In the genomic region with DNA sequence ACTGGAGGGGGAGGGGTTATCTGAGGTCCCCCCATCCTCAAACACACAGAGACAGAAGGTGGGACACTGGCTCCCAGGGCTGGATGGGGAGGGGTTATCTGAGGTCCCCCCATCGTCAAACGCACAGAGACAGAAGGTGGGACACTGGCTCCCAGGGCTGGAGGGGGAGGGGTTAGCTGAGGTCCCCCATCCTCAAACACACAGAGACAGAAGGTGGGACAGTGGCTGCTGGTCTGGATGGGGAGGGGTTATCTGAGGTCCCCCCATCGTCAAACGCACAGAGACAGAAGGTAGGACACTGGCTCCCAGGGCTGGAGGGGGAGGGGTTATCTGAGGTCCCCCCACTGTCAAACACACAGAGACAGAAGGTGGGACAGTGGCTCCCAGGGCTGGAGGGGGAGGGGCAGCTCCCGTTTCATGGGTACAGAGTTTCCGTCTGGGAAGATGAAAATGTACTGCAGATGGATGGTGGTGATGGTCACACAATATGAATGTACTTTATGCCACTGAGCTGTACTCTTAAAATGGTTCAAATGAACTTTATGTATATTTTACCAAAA, we compare ENCODE assay signal across 19 cellular contexts.
DNase-seq lines count a peak whose midpoint lies in the region; ATAC-seq and TF ChIP-seq lines count a peak whose summit lies in the region.
"Had no signal": no experiment of that assay in that cellular context is flagged by ENCODE, and none has a peak within 500 bp of the region (broad histone marks: within the 10 kb centered on the region; RNA-seq: fewer than 3 reads in every experiment).

No MANE protein-coding gene starts in this region.

- H2AFZ ChIP-seq in OCI-LY3 (ENCODE audit: low read depth, low read length) (no peak overlapping the region), hepatocyte (no peak overlapping the region)

- no peaks in the 10 kb centered on the region for H3K9me2 ChIP-seq in hepatocyte (replicated peaks; ENCODE audit: insufficient read depth)

- H3K9me3 Mint-ChIP-seq in stimulated activated naive B cell treated with anti-CD40 and anti-IgM and Interleukin-4, amounts not matched to agents 10 μg/mL and 1 μg/mL and 100 μg/mL, for 72 hours, result no peaks in the 10 kb centered on the region

- no peak overlapping the region for H4K8ac ChIP-seq in mesendoderm (ENCODE audit: low read depth, low read length)

- ATAC-seq in stimulated activated naive B cell treated with anti-CD40 and anti-IgM and Interleukin-4, amounts not matched to agents 10 μg/mL and 1 μg/mL and 100 μg/mL, for 72 hours (replicated peaks), result no peak
- ATAC-seq in HG02763 (IDR thresholded peaks at IDR 0.05; ENCODE audit: unreplicated experiment), result no peak
- ATAC-seq: HCT116 had no signal

- no peak overlapping the region for H2BK15ac ChIP-seq in mesendoderm (replicated peaks; ENCODE audit: low read depth)

- no peaks in the 10 kb centered on the region for H3K4me1 Mint-ChIP-seq in stimulated activated naive B cell treated with anti-CD40 and anti-IgM and Interleukin-4, amounts not matched to agents 10 μg/mL and 1 μg/mL and 100 μg/mL, for 72 hours

- H3K27ac ChIP-seq in OCI-LY3 (ENCODE audit: low read length), result no peak overlapping the region
- H3K27ac ChIP-seq in mesendoderm (ENCODE audit: low read depth, low read length), result no peak overlapping the region
- H3K27ac ChIP-seq in hepatocyte, result no peak overlapping the region
- H3K27ac ChIP-seq: Peyer's patch had no signal

- peaks cover 24 to 26% of the 10 kb centered on the region in 2 donors for H3K27me3 Mint-ChIP-seq in stimulated activated naive B cell treated with anti-CD40 and anti-IgM and Interleukin-4, amounts not matched to agents 10 μg/mL and 1 μg/mL and 100 μg/mL, for 72 hours

- H3K36me3 Mint-ChIP-seq in stimulated activated naive B cell treated with anti-CD40 and anti-IgM and Interleukin-4, amounts not matched to agents 10 μg/mL and 1 μg/mL and 100 μg/mL, for 72 hours, result no peaks in the 10 kb centered on the region
- H3K36me3 Mint-ChIP-seq: CD14-positive monocyte had no signal

- peak overlapping the region; percentile 39 for H3K56ac ChIP-seq in mesendoderm (ENCODE audit: low read length)

- H3K9me3 ChIP-seq in OCI-LY3 (ENCODE audit: insufficient read depth, low read length), result no peaks in the 10 kb centered on the region
- no peaks in the 10 kb centered on the region for H3K9me3 ChIP-seq in hepatocyte (ENCODE audit: low read depth)
- H3K9me3 ChIP-seq: Peyer's patch, SJCRH30 had no signal

- H3K4ac ChIP-seq in mesendoderm (ENCODE audit: low read depth, low read length), result no peak overlapping the region

- no peak overlapping the region for H3K23ac ChIP-seq in mesendoderm (ENCODE audit: low read length)

- peak; percentile 46 for DNase-seq in activated effector memory CD4-positive, alpha-beta T cell treated with anti-CD3 and anti-CD28 coated beads, Interleukin-2, amount 50 U/mL, for 16 hours
- no peak for DNase-seq in activated effector memory CD4-positive, alpha-beta T cell treated with Interleukin-2 at 50 U/mL for 16 hours
- no peak for DNase-seq in mesendoderm
- no peak for DNase-seq in stimulated activated naive B cell treated with anti-CD40 and anti-IgM and Interleukin-4, amounts not matched to agents 10 μg/mL and 1 μg/mL and 100 μg/mL, for 72 hours
- DNase-seq in NCI-H1048 (lab: John Stamatoyannopoulos, UW), result no peak
- DNase-seq in hepatocyte (ENCODE audit: low spot score), result no peak
- DNase-seq: AML-193, GOT3, KG1, NCI-H1105 treated with DMSO at 0.1 percent for 48 hours, NCI-H2081, NCI-H2227 treated with DMSO at 0.1 percent for 48 hours, NCI-H510A, Peyer's patch had no signal

- H2AK5ac ChIP-seq in mesendoderm (ENCODE audit: low read length), result no peak overlapping the region

- H3K4me1 ChIP-seq in OCI-LY3 (ENCODE audit: low read length), result no peaks in the 10 kb centered on the region
- peaks cover 20% of the 10 kb centered on the region for H3K4me1 ChIP-seq in mesendoderm (ENCODE audit: control insufficient read depth, low read depth, low read length)
- peaks cover 8% of the 10 kb centered on the region for H3K4me1 ChIP-seq in hepatocyte (ENCODE audit: insufficient read depth)

- H4K20me1 ChIP-seq in OCI-LY3 (ENCODE audit: insufficient read depth, low read length), result no peaks in the 10 kb centered on the region
- no peaks in the 10 kb centered on the region for H4K20me1 ChIP-seq in hepatocyte (ENCODE audit: insufficient read depth, poor library complexity, severe bottlenecking)

- H3K9ac ChIP-seq in OCI-LY3 (ENCODE audit: low read length), result no peak overlapping the region
- H3K9ac ChIP-seq in mesendoderm (ENCODE audit: low read length), result no peak overlapping the region

- H2BK120ac ChIP-seq in mesendoderm (ENCODE audit: low read depth, low read length), result no peak overlapping the region

- WGBS in mesendoderm (ENCODE audit: extremely low coverage, insufficient coverage, low lambda C conversion rate), result no CpG with 5 or more reads among the region's 6 CpGs
- 33% methylated on average over 6 of the region's 6 CpGs for WGBS in hepatocyte (ENCODE audit: low lambda C conversion rate, missing lambda C conversion rate)

- H3K27ac Mint-ChIP-seq in stimulated activated naive B cell treated with anti-CD40 and anti-IgM and Interleukin-4, amounts not matched to agents 10 μg/mL and 1 μg/mL and 100 μg/mL, for 72 hours, result peak overlapping the region; percentile 56

- H2BK5ac ChIP-seq in mesendoderm (ENCODE audit: low read length), result no peak overlapping the region

- H3K27me3 ChIP-seq in OCI-LY3 (ENCODE audit: low read depth, low read length), result no peaks in the 10 kb centered on the region
- no peaks in the 10 kb centered on the region for H3K27me3 ChIP-seq in mesendoderm (ENCODE audit: insufficient read depth, low read length, poor library complexity)
- no peaks in the 10 kb centered on the region for H3K27me3 ChIP-seq in hepatocyte
- H3K27me3 ChIP-seq: Peyer's patch, SJCRH30 had no signal

- H3K79me2 ChIP-seq in OCI-LY3 (ENCODE audit: low read length) (no peaks in the 10 kb centered on the region), mesendoderm (ENCODE audit: control insufficient read depth, insufficient read depth, low read length) (no peaks in the 10 kb centered on the region), hepatocyte (no peaks in the 10 kb centered on the region)

- no peaks in the 10 kb centered on the region for H3K79me1 ChIP-seq in mesendoderm (ENCODE audit: low read length)

- H3K4me2 ChIP-seq in OCI-LY3 (ENCODE audit: low read length) (peak overlapping the region; percentile 7; the same call in 1 of the 2 replicates), mesendoderm (ENCODE audit: low read length) (no peak overlapping the region), hepatocyte (no peak overlapping the region)

- H3K4me3 Mint-ChIP-seq in stimulated activated naive B cell treated with anti-CD40 and anti-IgM and Interleukin-4, amounts not matched to agents 10 μg/mL and 1 μg/mL and 100 μg/mL, for 72 hours, result no peak overlapping the region
- H3K4me3 Mint-ChIP-seq: CD14-positive monocyte had no signal

- TF ChIP-seq CTCF in OCI-LY3 (IDR thresholded peaks at IDR 0.05; ENCODE audit: low read depth, low read length) (no peak), hepatocyte (IDR thresholded peaks at IDR 0.05; ENCODE audit: poor library complexity) (no peak)

- H3K4me3 ChIP-seq in OCI-LY3 (ENCODE audit: low read length) (no peak overlapping the region), mesendoderm (ENCODE audit: low read length) (no peak overlapping the region), hepatocyte (no peak overlapping the region)
- H3K4me3 ChIP-seq: Peyer's patch had no signal

- no peak overlapping the region for H4K5ac ChIP-seq in mesendoderm (ENCODE audit: low read length)

- H3K36me3 ChIP-seq in OCI-LY3 (replicated peaks; ENCODE audit: low read depth, low read length), result no peaks in the 10 kb centered on the region
- H3K36me3 ChIP-seq in mesendoderm (ENCODE audit: control insufficient read depth, insufficient read depth, low read length), result no peaks in the 10 kb centered on the region
- no peaks in the 10 kb centered on the region for H3K36me3 ChIP-seq in hepatocyte (replicated peaks; ENCODE audit: insufficient read depth, low read depth)
- H3K36me3 ChIP-seq: Peyer's patch, SJCRH30 had no signal

- H3K18ac ChIP-seq in mesendoderm (ENCODE audit: low read length), result no peak overlapping the region
